ENCODE assay signal across 24 cellular contexts in the genomic region with DNA sequence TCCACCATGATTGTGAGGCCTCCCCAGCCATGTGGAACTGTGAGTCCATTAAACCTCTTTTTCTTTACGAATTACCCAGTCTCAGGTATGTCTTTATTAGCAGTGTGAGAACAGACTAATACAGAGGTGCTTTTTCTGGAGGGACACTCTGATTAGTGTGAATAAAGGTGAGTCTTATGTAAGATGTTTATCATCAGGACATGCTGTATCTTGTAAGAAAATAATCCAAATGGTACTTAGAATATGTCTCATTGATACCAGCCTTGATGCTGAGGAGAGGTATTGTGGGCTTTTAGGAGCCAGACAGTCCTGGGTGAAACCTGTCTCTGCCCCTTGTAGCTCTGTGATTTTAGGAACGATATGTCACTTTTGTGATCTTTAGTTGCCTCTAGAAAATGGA.
"Had no signal": no experiment of that assay in that cellular context is flagged by ENCODE, and none has a peak within 500 bp of the region (broad histone marks: within the 10 kb centered on the region; RNA-seq: fewer than 3 reads in every experiment).

No MANE protein-coding gene starts in this region.

- H3K27ac Mint-ChIP-seq: activated CD4-positive, alpha-beta memory T cell treated with anti-CD3 and anti-CD28 coated beads for 36 hours; activated CD4-positive, alpha-beta T cell treated with anti-CD3 and anti-CD28 coated beads, Interleukin-2, amount 10 ng/mL, durations not matched to agents 7 days and 5 days; activated naive CD4-positive, alpha-beta T cell treated with anti-CD3 and anti-CD28 coated beads, Interleukin-2, amount 50 U/mL, for 72 hours; brain; T-cell had no signal

- H3K27me3 ChIP-seq: cardiac muscle cell had no signal

- H3K4me3 ChIP-seq: cardiac muscle cell, SK-N-MC had no signal

- ATAC-seq: activated naive CD4-positive, alpha-beta T cell treated with anti-CD3 and anti-CD28 coated beads, Interleukin-2, amount 50 U/mL, for 72 hours; activated T-cell treated with anti-CD3 and anti-CD28 coated beads, Interleukin-2, amount 50 U/mL, for 4 hours; PC-3; T-cell had no signal

- DNase-seq: activated CD4-positive, alpha-beta memory T cell treated with anti-CD3 and anti-CD28 coated beads for 36 hours; activated CD4-positive, alpha-beta T cell treated with anti-CD3 and anti-CD28 coated beads, Interleukin-2, amount 10 ng/mL, durations not matched to agents 7 days and 5 days; activated CD4-positive, CD25-positive, alpha-beta regulatory T cell; activated CD8-positive, alpha-beta memory T cell treated with anti-CD3 and anti-CD28 coated beads for 24 hours; activated effector memory CD4-positive, alpha-beta T cell treated with anti-CD3 and anti-CD28 coated beads, Interleukin-2, amount 50 U/mL, for 16 hours; activated naive CD4-positive, alpha-beta T cell treated with Interleukin-2 at 50 U/mL for 16 hours; activated T-cell treated with anti-CD3 and anti-CD28 coated beads, Interleukin-2, amount 50 U/mL, for 4 hours; amygdala; cerebellar nuclear complex; NCI-H1105 treated with DMSO at 0.1 percent for 48 hours; NCI-H1436 treated with DMSO at 0.1 percent for 48 hours; NCI-H187; NCI-H2081; NCI-H510A treated with DMSO at 0.1 percent for 48 hours; NCI-H69; PC-3; T-cell had no signal

- H3K4me1 Mint-ChIP-seq: activated CD4-positive, alpha-beta T cell treated with anti-CD3 and anti-CD28 coated beads, Interleukin-2, amount 10 ng/mL, durations not matched to agents 7 days and 5 days had no signal

- H3K27ac ChIP-seq: cardiac muscle cell, SK-N-MC, VCaP had no signal

- H3K36me3 ChIP-seq: cardiac muscle cell had no signal

- H3K4me3 Mint-ChIP-seq: activated CD4-positive, alpha-beta memory T cell treated with anti-CD3 and anti-CD28 coated beads for 36 hours; activated CD4-positive, alpha-beta T cell treated with anti-CD3 and anti-CD28 coated beads, Interleukin-2, amount 10 ng/mL, durations not matched to agents 7 days and 5 days; activated T-cell treated with anti-CD3 and anti-CD28 coated beads, Interleukin-2, amount 50 U/mL, for 4 hours; brain; T-cell had no signal

- H3K27me3 Mint-ChIP-seq: activated CD4-positive, alpha-beta memory T cell treated with anti-CD3 and anti-CD28 coated beads for 36 hours; activated CD4-positive, alpha-beta T cell treated with anti-CD3 and anti-CD28 coated beads, Interleukin-2, amount 10 ng/mL, durations not matched to agents 7 days and 5 days; brain; T-cell had no signal

- FAIRE-seq: astrocyte, RCC 7860 had no signal
